1 cellular context compared by ENCODE assay signal in the genomic region with DNA sequence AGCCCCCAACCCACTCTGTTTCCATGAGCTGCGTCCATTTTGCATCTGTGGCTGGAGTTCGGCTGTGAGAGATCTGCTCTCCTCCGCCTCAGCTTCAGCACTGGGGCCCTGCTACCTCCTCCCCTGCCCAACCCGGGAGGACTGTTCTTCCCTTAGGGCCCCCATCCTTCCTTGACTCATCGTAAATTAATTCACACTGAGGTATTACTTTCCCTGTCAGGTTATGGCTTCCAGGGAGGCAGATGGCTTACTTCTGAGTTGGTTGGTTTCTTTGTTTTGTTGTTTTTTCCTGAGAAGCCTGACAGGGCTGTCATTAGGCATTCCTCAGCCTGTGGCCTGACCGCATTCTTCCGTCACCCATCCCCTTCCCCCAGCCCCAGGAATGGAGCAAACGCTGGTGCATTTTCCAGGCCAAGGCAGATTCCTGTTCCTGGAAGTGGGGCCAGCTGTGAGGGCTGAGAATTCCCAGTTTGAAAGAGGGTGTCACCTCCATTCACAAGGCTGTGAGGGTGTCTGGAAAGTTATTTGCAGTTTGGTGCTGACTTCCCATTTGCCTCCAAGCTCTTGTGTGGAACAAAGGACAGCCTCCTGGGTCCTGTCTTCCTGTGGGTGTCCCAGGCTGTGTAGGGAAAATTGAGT.
TF ChIP-seq lines count a peak whose summit lies in the region.

No MANE protein-coding gene starts in this region.

TF ChIP-seq in liver, 16 proteins besides CTCF, POLR2A, EP300 and RAD21 (continued from another document):
- TF ChIP-seq, protein P1, sequence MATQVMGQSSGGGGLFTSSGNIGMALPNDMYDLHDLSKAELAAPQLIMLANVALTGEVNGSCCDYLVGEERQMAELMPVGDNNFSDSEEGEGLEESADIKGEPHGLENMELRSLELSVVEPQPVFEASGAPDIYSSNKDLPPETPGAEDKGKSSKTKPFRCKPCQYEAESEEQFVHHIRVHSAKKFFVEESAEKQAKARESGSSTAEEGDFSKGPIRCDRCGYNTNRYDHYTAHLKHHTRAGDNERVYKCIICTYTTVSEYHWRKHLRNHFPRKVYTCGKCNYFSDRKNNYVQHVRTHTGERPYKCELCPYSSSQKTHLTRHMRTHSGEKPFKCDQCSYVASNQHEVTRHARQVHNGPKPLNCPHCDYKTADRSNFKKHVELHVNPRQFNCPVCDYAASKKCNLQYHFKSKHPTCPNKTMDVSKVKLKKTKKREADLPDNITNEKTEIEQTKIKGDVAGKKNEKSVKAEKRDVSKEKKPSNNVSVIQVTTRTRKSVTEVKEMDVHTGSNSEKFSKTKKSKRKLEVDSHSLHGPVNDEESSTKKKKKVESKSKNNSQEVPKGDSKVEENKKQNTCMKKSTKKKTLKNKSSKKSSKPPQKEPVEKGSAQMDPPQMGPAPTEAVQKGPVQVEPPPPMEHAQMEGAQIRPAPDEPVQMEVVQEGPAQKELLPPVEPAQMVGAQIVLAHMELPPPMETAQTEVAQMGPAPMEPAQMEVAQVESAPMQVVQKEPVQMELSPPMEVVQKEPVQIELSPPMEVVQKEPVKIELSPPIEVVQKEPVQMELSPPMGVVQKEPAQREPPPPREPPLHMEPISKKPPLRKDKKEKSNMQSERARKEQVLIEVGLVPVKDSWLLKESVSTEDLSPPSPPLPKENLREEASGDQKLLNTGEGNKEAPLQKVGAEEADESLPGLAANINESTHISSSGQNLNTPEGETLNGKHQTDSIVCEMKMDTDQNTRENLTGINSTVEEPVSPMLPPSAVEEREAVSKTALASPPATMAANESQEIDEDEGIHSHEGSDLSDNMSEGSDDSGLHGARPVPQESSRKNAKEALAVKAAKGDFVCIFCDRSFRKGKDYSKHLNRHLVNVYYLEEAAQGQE (IDR thresholded peaks at IDR 0.05): peak; percentile 94
- TF ChIP-seq RXRA (IDR thresholded peaks at IDR 0.05): peak; percentile 8 to 34
